Comparison of ENCODE assay signal across 10 cellular contexts in genomic region chr21:36981049-36981391, GRCh38. TPM values are rescaled to one million over a fixed set of nuclear protein-coding genes. Genes with fewer than 3 reads are reported as not detected.
DNase-seq lines count a peak whose midpoint lies in the region; ATAC-seq, FAIRE-seq and TF ChIP-seq lines count a peak whose summit lies in the region.
"Had no signal": no experiment of that assay in that cellular context is flagged by ENCODE, and none has a peak within 500 bp of the region (broad histone marks: within the 10 kb centered on the region; RNA-seq: fewer than 3 reads in every experiment).

No MANE protein-coding gene starts in this region.

- TF ChIP-seq POLR2A in suprapubic skin (IDR thresholded peaks at IDR 0.05): no peak

- H3K27me3 Mint-ChIP-seq in activated CD4-positive, alpha-beta memory T cell treated with anti-CD3 and anti-CD28 coated beads for 36 hours: peaks cover 11% of the 10 kb centered on the region
- H3K27me3 Mint-ChIP-seq in activated CD4-positive, alpha-beta memory T cell treated with anti-CD3 and anti-CD28 coated beads, Interleukin-2, amount 10 ng/mL, durations not matched to agents 7 days and 5 days: peaks cover 10% of the 10 kb centered on the region
- H3K27me3 Mint-ChIP-seq in activated naive CD8-positive, alpha-beta T cell treated with anti-CD3 and anti-CD28 coated beads, Interleukin-2, amount 10 ng/mL, durations not matched to agents 7 days and 5 days: peaks cover 4% of the 10 kb centered on the region

- no peak overlapping the region for H3K27ac ChIP-seq in keratinocyte (ENCODE audit: control insufficient read depth, insufficient read depth, low read length)
- no peak overlapping the region for H3K27ac ChIP-seq in suprapubic skin
- H3K27ac ChIP-seq: SJCRH30, uterus had no signal

- H3K9me3 ChIP-seq in keratinocyte (ENCODE audit: control insufficient read depth, low read depth, low read length) (no peaks in the 10 kb centered on the region), suprapubic skin (no peaks in the 10 kb centered on the region)
- H3K9me3 ChIP-seq: SJCRH30, uterus had no signal

- H3K27me3 ChIP-seq in keratinocyte (ENCODE audit: control insufficient read depth, extremely low read depth, insufficient read depth, low read length): no peaks in the 10 kb centered on the region
- H3K27me3 ChIP-seq in suprapubic skin: no peaks in the 10 kb centered on the region
- H3K27me3 ChIP-seq: SJCRH30, uterus had no signal

- peak overlapping the region; percentile 75 for H3K4me2 ChIP-seq in keratinocyte (ENCODE audit: control insufficient read depth, extremely low read depth, insufficient read depth, low read depth, low read length)

- peak overlapping the region; percentile 66 for H2AFZ ChIP-seq in keratinocyte (ENCODE audit: control insufficient read depth, low read length)

- TF ChIP-seq CTCF in keratinocyte (optimal IDR thresholded peaks at IDR 0.05 in 1 of 3, IDR thresholded peaks at IDR 0.05 in 1 of 3, conservative IDR thresholded peaks at IDR 0.05 in 1 of 3; ENCODE audit: extremely low read depth in 1 of 3, insufficient read depth in 2 of 3, low read length in 3 of 3) (no peak), suprapubic skin (IDR thresholded peaks at IDR 0.05) (no peak)

- TF ChIP-seq EP300 in suprapubic skin (IDR thresholded peaks at IDR 0.05): no peak

- DNase-seq in activated CD4-positive, alpha-beta memory T cell treated with anti-CD3 and anti-CD28 coated beads for 36 hours: no peak
- DNase-seq in activated CD4-positive, alpha-beta memory T cell treated with anti-CD3 and anti-CD28 coated beads, Interleukin-2, amount 10 ng/mL, durations not matched to agents 7 days and 5 days: no peak
- no peak for DNase-seq in activated naive CD8-positive, alpha-beta T cell treated with anti-CD3 and anti-CD28 coated beads, Interleukin-2, amount 10 ng/mL, durations not matched to agents 7 days and 5 days
- DNase-seq in keratinocyte (ENCODE audit: low read depth, low spot score) (no peak), suprapubic skin (ENCODE audit: low spot score in 2 of 2) (no peak), medulla oblongata (ENCODE audit: extremely low spot score) (no peak), inferior parietal cortex (ENCODE audit: extremely low spot score) (no peak)
- no peak for DNase-seq in stimulated activated CD8-positive, alpha-beta memory T cell treated with anti-CD3 and anti-CD28 coated beads, Interleukin-4, amount 100 ng/mL, for 48 hours
- DNase-seq: SJCRH30 had no signal

- dilution Hi-C loops in keratinocyte (cut with MboI; ENCODE audit: extremely low pct_ligation_motif_present, low sequenced_read_pairs): no loop called here

- no peak overlapping the region for H3K27ac Mint-ChIP-seq in activated CD4-positive, alpha-beta memory T cell treated with anti-CD3 and anti-CD28 coated beads for 36 hours
- no peak overlapping the region for H3K27ac Mint-ChIP-seq in activated CD4-positive, alpha-beta memory T cell treated with anti-CD3 and anti-CD28 coated beads, Interleukin-2, amount 10 ng/mL, durations not matched to agents 7 days and 5 days
- H3K27ac Mint-ChIP-seq in activated naive CD8-positive, alpha-beta T cell treated with anti-CD3 and anti-CD28 coated beads, Interleukin-2, amount 10 ng/mL, durations not matched to agents 7 days and 5 days: peak overlapping the region; percentile 60

- POLR2A ChIA-PET in activated CD4-positive, alpha-beta memory T cell treated with anti-CD3 and anti-CD28 coated beads for 36 hours (lab: Charles Lee): no interaction called here
- POLR2A ChIA-PET in activated CD4-positive, alpha-beta memory T cell treated with anti-CD3 and anti-CD28 coated beads, Interleukin-2, amount 10 ng/mL, durations not matched to agents 7 days and 5 days (lab: Charles Lee): no interaction called here
- POLR2A ChIA-PET in activated naive CD8-positive, alpha-beta T cell treated with anti-CD3 and anti-CD28 coated beads, Interleukin-2, amount 10 ng/mL, durations not matched to agents 7 days and 5 days (lab: Charles Lee): no interaction called here

- H3K4me3 ChIP-seq in keratinocyte (ENCODE audit: control insufficient read depth in 2 of 3, extremely low read depth in 1 of 3, insufficient read depth in 2 of 3, low read depth in 1 of 3, low read length in 3 of 3) (peak overlapping the region in 2 of 3 experiments; percentile 32 to 59), suprapubic skin (peak overlapping the region; percentile 63)
- H3K4me3 ChIP-seq: SJCRH30 had no signal

- 10% methylated on average over 2 of the region's 2 CpGs for WGBS in suprapubic skin

- H3K4me1 ChIP-seq in keratinocyte (ENCODE audit: control insufficient read depth, extremely low read depth, insufficient read depth, low read length) (peaks cover 5% of the 10 kb centered on the region), suprapubic skin (peaks cover 34% of the 10 kb centered on the region)
- H3K4me1 ChIP-seq: uterus had no signal

- H3K9ac ChIP-seq in keratinocyte (ENCODE audit: control insufficient read depth, extremely low read depth, insufficient read depth, low read length): peak overlapping the region; percentile 60

- intact Hi-C loops in activated CD4-positive, alpha-beta memory T cell treated with anti-CD3 and anti-CD28 coated beads for 36 hours (cut with micrococcal nuclease): loop anchor here (10.0 kb wide), 1 partner anchor 384 kb away; the partner anchor contains the start of gene DYRK1A

- ATAC-seq in activated naive CD8-positive, alpha-beta T cell treated with anti-CD3 and anti-CD28 coated beads, Interleukin-2, amount 10 ng/mL, durations not matched to agents 7 days and 5 days (ENCODE audit: low read depth): no peak

- FAIRE-seq in keratinocyte (lab: Jason Lieb, UNC): no peak

- no peaks in the 10 kb centered on the region for H3K36me3 Mint-ChIP-seq in activated CD4-positive, alpha-beta memory T cell treated with anti-CD3 and anti-CD28 coated beads for 36 hours
- no peaks in the 10 kb centered on the region for H3K36me3 Mint-ChIP-seq in activated CD4-positive, alpha-beta memory T cell treated with anti-CD3 and anti-CD28 coated beads, Interleukin-2, amount 10 ng/mL, durations not matched to agents 7 days and 5 days (ENCODE audit: low read depth)
- no peaks in the 10 kb centered on the region for H3K36me3 Mint-ChIP-seq in activated naive CD8-positive, alpha-beta T cell treated with anti-CD3 and anti-CD28 coated beads, Interleukin-2, amount 10 ng/mL, durations not matched to agents 7 days and 5 days

- peaks cover 26% of the 10 kb centered on the region for H3K4me1 Mint-ChIP-seq in activated CD4-positive, alpha-beta memory T cell treated with anti-CD3 and anti-CD28 coated beads for 36 hours (ENCODE audit: low read depth)
- H3K4me1 Mint-ChIP-seq in activated CD4-positive, alpha-beta memory T cell treated with anti-CD3 and anti-CD28 coated beads, Interleukin-2, amount 10 ng/mL, durations not matched to agents 7 days and 5 days: peaks cover 28% of the 10 kb centered on the region
- H3K4me1 Mint-ChIP-seq in activated naive CD8-positive, alpha-beta T cell treated with anti-CD3 and anti-CD28 coated beads, Interleukin-2, amount 10 ng/mL, durations not matched to agents 7 days and 5 days: peaks cover 28% of the 10 kb centered on the region

- no peaks in the 10 kb centered on the region for H3K36me3 ChIP-seq in keratinocyte (ENCODE audit: control insufficient read depth in 2 of 2, extremely low read depth in 1 of 2, insufficient read depth in 2 of 2, low read length in 2 of 2)
- no peaks in the 10 kb centered on the region for H3K36me3 ChIP-seq in suprapubic skin
- H3K36me3 ChIP-seq: SJCRH30, uterus had no signal

- no peaks in the 10 kb centered on the region for H4K20me1 ChIP-seq in keratinocyte (ENCODE audit: control insufficient read depth, extremely low read depth, insufficient read depth, low read length)

- CTCF ChIA-PET in activated CD4-positive, alpha-beta memory T cell treated with anti-CD3 and anti-CD28 coated beads for 36 hours (lab: Charles Lee): no interaction called here
- CTCF ChIA-PET in activated CD4-positive, alpha-beta memory T cell treated with anti-CD3 and anti-CD28 coated beads, Interleukin-2, amount 10 ng/mL, durations not matched to agents 7 days and 5 days (lab: Charles Lee): no interaction called here

- H3K79me2 ChIP-seq in keratinocyte (ENCODE audit: control insufficient read depth, insufficient read depth, low read length): no peaks in the 10 kb centered on the region

- H3K9me3 Mint-ChIP-seq in activated CD4-positive, alpha-beta memory T cell treated with anti-CD3 and anti-CD28 coated beads for 36 hours: no peaks in the 10 kb centered on the region
- no peaks in the 10 kb centered on the region for H3K9me3 Mint-ChIP-seq in activated CD4-positive, alpha-beta memory T cell treated with anti-CD3 and anti-CD28 coated beads, Interleukin-2, amount 10 ng/mL, durations not matched to agents 7 days and 5 days
- no peaks in the 10 kb centered on the region for H3K9me3 Mint-ChIP-seq in activated naive CD8-positive, alpha-beta T cell treated with anti-CD3 and anti-CD28 coated beads, Interleukin-2, amount 10 ng/mL, durations not matched to agents 7 days and 5 days

- no peaks in the 10 kb centered on the region for H3K9me1 ChIP-seq in keratinocyte (ENCODE audit: control insufficient read depth, extremely low read depth, insufficient read depth, low read length)

- peak overlapping the region; percentile 50 for H3K4me3 Mint-ChIP-seq in activated CD4-positive, alpha-beta memory T cell treated with anti-CD3 and anti-CD28 coated beads for 36 hours
- H3K4me3 Mint-ChIP-seq in activated CD4-positive, alpha-beta memory T cell treated with anti-CD3 and anti-CD28 coated beads, Interleukin-2, amount 10 ng/mL, durations not matched to agents 7 days and 5 days: no peak overlapping the region
- H3K4me3 Mint-ChIP-seq in activated naive CD8-positive, alpha-beta T cell treated with anti-CD3 and anti-CD28 coated beads, Interleukin-2, amount 10 ng/mL, durations not matched to agents 7 days and 5 days: peak overlapping the region; percentile 83

RNA-seq across cellular contexts. Expression of gene HLCS, which starts 14.6 kb away (rescaled TPM):
- total RNA-seq in activated CD4-positive, alpha-beta memory T cell treated with anti-CD3 and anti-CD28 coated beads for 36 hours: 10 to 100 TPM; 12.7 to 17.5 TPM
- 10 to 100 TPM; 13.3 to 13.9 TPM for total RNA-seq in activated CD4-positive, alpha-beta memory T cell treated with anti-CD3 and anti-CD28 coated beads, Interleukin-2, amount 10 ng/mL, durations not matched to agents 7 days and 5 days
- total RNA-seq in activated naive CD8-positive, alpha-beta T cell treated with anti-CD3 and anti-CD28 coated beads, Interleukin-2, amount 10 ng/mL, durations not matched to agents 7 days and 5 days: 10 to 100 TPM; 17.4 to 17.8 TPM
- polyA plus RNA-seq in keratinocyte: 9.2 to 12.9 TPM (median 11.5 TPM) in 3 replicates
- 4.3 TPM for polyA plus RNA-seq in keratinocyte (2011; ENCODE audit: low read depth)
- polyA plus RNA-seq in keratinocyte (2011; cell fraction: cytosol; rRNA removed): 7.7 and 10.9 TPM in 2 replicates
- 16.3 and 19.4 TPM in 2 replicates for polyA plus RNA-seq in keratinocyte (2011; cell fraction: nucleus; rRNA removed)
- polyA plus RNA-seq in keratinocyte (2012; ENCODE audit: low replicate concordance): 2.6 and 10.9 TPM in 2 replicates
- 8.9 to 30.1 TPM (median 18.7 TPM) in 3 replicates for polyA minus RNA-seq in keratinocyte
- polyA minus RNA-seq in keratinocyte (2011; cell fraction: cytosol; rRNA and poly(A)+ RNA removed): 6.3 TPM
- polyA minus RNA-seq in keratinocyte (2011; cell fraction: nucleus; rRNA and poly(A)+ RNA removed): 20.0 and 32.8 TPM in 2 replicates
- total RNA-seq in suprapubic skin: 10 to 100 TPM in 2 of 4 donors, 1 to 10 TPM in 2; 8.4 to 16.1 (median 11.5) TPM

RNA-seq across cellular contexts. Expression of gene RIPPLY3, which starts 25.5 kb away (rescaled TPM):
- under 1 TPM; 0.26 to 0.27 TPM for total RNA-seq in activated CD4-positive, alpha-beta memory T cell treated with anti-CD3 and anti-CD28 coated beads for 36 hours
- total RNA-seq in activated CD4-positive, alpha-beta memory T cell treated with anti-CD3 and anti-CD28 coated beads, Interleukin-2, amount 10 ng/mL, durations not matched to agents 7 days and 5 days: not detected
- not detected for total RNA-seq in activated naive CD8-positive, alpha-beta T cell treated with anti-CD3 and anti-CD28 coated beads, Interleukin-2, amount 10 ng/mL, durations not matched to agents 7 days and 5 days
- 0.05 to 0.07 TPM in 2 of 3 replicates, not detected in the other for polyA plus RNA-seq in keratinocyte
- not detected for polyA plus RNA-seq in keratinocyte (2011; ENCODE audit: low read depth)
- not detected in 2 replicates for polyA plus RNA-seq in keratinocyte (2011; cell fraction: cytosol; rRNA removed)
- not detected in 2 replicates for polyA plus RNA-seq in keratinocyte (2011; cell fraction: nucleus; rRNA removed)
- polyA plus RNA-seq in keratinocyte (2012; ENCODE audit: low replicate concordance): 0.05 TPM in 1 of 2 replicates, not detected in the other
- polyA minus RNA-seq in keratinocyte: not detected in 3 replicates
- not detected for polyA minus RNA-seq in keratinocyte (2011; cell fraction: cytosol; rRNA and poly(A)+ RNA removed)
- not detected in 2 replicates for polyA minus RNA-seq in keratinocyte (2011; cell fraction: nucleus; rRNA and poly(A)+ RNA removed)
- under 1 TPM in 1 of 4 donors, not detected in 3; 0.21 TPM for total RNA-seq in suprapubic skin
- total RNA-seq: SJCRH30 had no signal
